ENCODE assay signal across 6 cellular contexts in genomic region chr5:33604503-33604902, GRCh38.
"Had no signal": no experiment of that assay in that cellular context is flagged by ENCODE, and none has a peak within 500 bp of the region (broad histone marks: within the 10 kb centered on the region; RNA-seq: fewer than 3 reads in every experiment).

No MANE protein-coding gene starts in this region.

- H3K9me3 Mint-ChIP-seq: IgD-negative memory B cell had no signal

- DNase-seq: IMR-90, KBM-7, KG1 had no signal

- H3K27me3 Mint-ChIP-seq: IgD-negative memory B cell had no signal

- H3K27ac Mint-ChIP-seq: IgD-negative memory B cell had no signal

- FAIRE-seq: HepG2 had no signal

- ATAC-seq: HepG2 had no signal

- H3K4me3 Mint-ChIP-seq: IgD-negative memory B cell had no signal

- H3K27ac ChIP-seq: HL-60 had no signal
